19 cellular contexts compared by ENCODE assay signal in the genomic region with DNA sequence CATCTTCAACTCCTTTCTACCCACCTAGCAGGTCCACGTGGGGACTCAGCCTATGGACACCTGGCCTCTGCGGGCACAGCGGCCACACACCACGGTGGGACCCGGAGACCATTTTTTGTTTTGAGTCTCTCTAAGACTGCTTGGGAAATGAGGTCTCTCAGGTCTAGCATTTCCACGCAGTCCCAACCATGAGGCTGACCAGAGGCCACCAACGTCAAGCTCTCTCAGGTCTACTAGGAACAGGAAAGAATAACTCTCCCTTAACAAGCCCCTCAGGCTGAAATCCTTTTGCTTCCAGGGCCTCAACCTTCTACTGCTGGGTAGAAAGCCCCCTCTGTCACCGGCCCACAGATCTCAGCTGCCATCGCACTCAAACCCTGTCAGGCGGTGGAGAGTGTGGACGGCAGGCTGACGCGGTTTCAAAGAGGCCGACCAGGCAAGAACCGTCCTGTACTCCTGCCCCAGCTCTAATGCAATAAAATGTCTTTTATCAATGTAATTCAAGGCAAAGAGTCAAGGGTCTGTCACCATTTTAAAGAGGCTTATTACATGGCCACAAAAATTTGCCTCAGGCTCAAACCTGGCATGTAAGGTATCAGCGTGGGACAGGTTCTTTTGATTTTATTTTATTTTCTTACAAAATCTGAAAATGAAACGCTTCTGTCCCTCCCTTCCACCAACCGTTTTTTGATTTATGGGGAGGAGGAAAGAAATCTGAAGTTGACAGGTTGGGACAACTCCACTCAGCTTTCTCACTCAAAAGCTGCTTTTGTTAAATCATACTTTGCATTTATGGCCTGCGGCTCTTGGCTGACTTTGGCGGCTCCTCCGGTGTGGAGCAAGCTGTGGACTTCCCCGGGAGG.
A peak's percentile ranks its signal among the peaks of the same experiment; 100 is the strongest.
DNase-seq lines count a peak whose midpoint lies in the region; ATAC-seq and TF ChIP-seq lines count a peak whose summit lies in the region.
"Had no signal": no experiment of that assay in that cellular context is flagged by ENCODE, and none has a peak within 500 bp of the region (broad histone marks: within the 10 kb centered on the region; RNA-seq: fewer than 3 reads in every experiment).

No MANE protein-coding gene starts in this region.

- H3K4me3 Mint-ChIP-seq in dendritic cell treated with granulocyte-macrophage colony-stimulating factor and Interleukin-4, amounts not matched to agents 40 ng/mL and 50 ng/mL, for 4 days = no peak overlapping the region
- H3K4me3 Mint-ChIP-seq in nephron progenitor cell = no peak overlapping the region
- no peak overlapping the region for H3K4me3 Mint-ChIP-seq in activated CD4-positive, alpha-beta memory T cell treated with anti-CD3 and anti-CD28 coated beads for 36 hours
- H3K4me3 Mint-ChIP-seq: stimulated activated effector memory CD8-positive, alpha-beta T cell treated with anti-CD3 and anti-CD28 coated beads, Interleukin-12 subunit alpha, Interleukin-12 subunit beta, amount 100 ng/mL, for 72 hours had no signal

- CTCF ChIA-PET in activated CD4-positive, alpha-beta memory T cell treated with anti-CD3 and anti-CD28 coated beads for 36 hours (lab: Charles Lee) = no interaction called here

- peak overlapping the region; percentile 30 for H3K27ac ChIP-seq in left ventricle myocardium inferior (replicated peaks)
- H3K27ac ChIP-seq: brain microvascular endothelial cell, C4-2B, neutrophil had no signal

- no peaks in the 10 kb centered on the region for H3K36me3 ChIP-seq in left ventricle myocardium inferior
- H3K36me3 ChIP-seq: brain microvascular endothelial cell, neutrophil had no signal

- DNase-seq in left ventricle myocardium inferior = no peak
- DNase-seq in left cardiac atrium = no peak
- DNase-seq in nephron progenitor cell = no peak
- DNase-seq in amygdala (lab: John Stamatoyannopoulos, UW) = no peak
- DNase-seq in activated CD4-positive, alpha-beta memory T cell treated with anti-CD3 and anti-CD28 coated beads for 36 hours = no peak
- no peak for DNase-seq in activated CD4-positive, alpha-beta T cell treated with anti-CD3 and anti-CD28 coated beads for 1 hour
- DNase-seq: activated naive CD4-positive, alpha-beta T cell treated with Interleukin-2 at 50 U/mL for 16 hours; brain microvascular endothelial cell; effector CD4-positive, alpha-beta T cell; NCI-H187; NCI-H524; T-helper 1 cell had no signal

- no peaks in the 10 kb centered on the region for H3K9me3 ChIP-seq in left ventricle myocardium inferior (replicated peaks)
- H3K9me3 ChIP-seq: neutrophil had no signal

- peaks cover 34% of the 10 kb centered on the region for H3K36me3 Mint-ChIP-seq in dendritic cell treated with granulocyte-macrophage colony-stimulating factor and Interleukin-4, amounts not matched to agents 40 ng/mL and 50 ng/mL, for 4 days (ENCODE audit: low read depth)
- no peaks in the 10 kb centered on the region for H3K36me3 Mint-ChIP-seq in nephron progenitor cell (ENCODE audit: low read depth)
- H3K36me3 Mint-ChIP-seq in activated CD4-positive, alpha-beta memory T cell treated with anti-CD3 and anti-CD28 coated beads for 36 hours = no peaks in the 10 kb centered on the region
- H3K36me3 Mint-ChIP-seq: stimulated activated effector memory CD8-positive, alpha-beta T cell treated with anti-CD3 and anti-CD28 coated beads, Interleukin-12 subunit alpha, Interleukin-12 subunit beta, amount 100 ng/mL, for 72 hours had no signal

- H3K4me1 Mint-ChIP-seq in dendritic cell treated with granulocyte-macrophage colony-stimulating factor and Interleukin-4, amounts not matched to agents 40 ng/mL and 50 ng/mL, for 4 days (ENCODE audit: low read depth) = peaks cover 76% of the 10 kb centered on the region
- peaks cover 82% of the 10 kb centered on the region for H3K4me1 Mint-ChIP-seq in nephron progenitor cell
- H3K4me1 Mint-ChIP-seq in activated CD4-positive, alpha-beta memory T cell treated with anti-CD3 and anti-CD28 coated beads for 36 hours (ENCODE audit: low read depth) = no peaks in the 10 kb centered on the region
- H3K4me1 Mint-ChIP-seq: stimulated activated effector memory CD8-positive, alpha-beta T cell treated with anti-CD3 and anti-CD28 coated beads, Interleukin-12 subunit alpha, Interleukin-12 subunit beta, amount 100 ng/mL, for 72 hours had no signal

- no peaks in the 10 kb centered on the region for H3K9me3 Mint-ChIP-seq in dendritic cell treated with granulocyte-macrophage colony-stimulating factor and Interleukin-4, amounts not matched to agents 40 ng/mL and 50 ng/mL, for 4 days
- H3K9me3 Mint-ChIP-seq in nephron progenitor cell = no peaks in the 10 kb centered on the region
- no peaks in the 10 kb centered on the region for H3K9me3 Mint-ChIP-seq in activated CD4-positive, alpha-beta memory T cell treated with anti-CD3 and anti-CD28 coated beads for 36 hours
- H3K9me3 Mint-ChIP-seq: stimulated activated effector memory CD8-positive, alpha-beta T cell treated with anti-CD3 and anti-CD28 coated beads, Interleukin-12 subunit alpha, Interleukin-12 subunit beta, amount 100 ng/mL, for 72 hours had no signal

- POLR2A ChIA-PET in activated CD4-positive, alpha-beta memory T cell treated with anti-CD3 and anti-CD28 coated beads for 36 hours (lab: Charles Lee) = no interaction called here

- H3K4me3 ChIP-seq in left ventricle myocardium inferior = no peak overlapping the region
- H3K4me3 ChIP-seq: lung had no signal

- ATAC-seq in left cardiac atrium (no peak), HG02884 (IDR thresholded peaks at IDR 0.05; ENCODE audit: unreplicated experiment) (no peak)
- ATAC-seq: activated CD4-positive, CD25-positive, alpha-beta regulatory T cell treated with anti-CD3 and anti-CD28 coated beads, Interleukin-2, amount 50 U/mL, for 24 hours; stimulated activated effector memory CD8-positive, alpha-beta T cell treated with anti-CD3 and anti-CD28 coated beads, Interleukin-12 subunit alpha, Interleukin-12 subunit beta, amount 100 ng/mL, for 72 hours had no signal

- no peaks in the 10 kb centered on the region for H3K27me3 Mint-ChIP-seq in dendritic cell treated with granulocyte-macrophage colony-stimulating factor and Interleukin-4, amounts not matched to agents 40 ng/mL and 50 ng/mL, for 4 days
- peaks cover 19% of the 10 kb centered on the region for H3K27me3 Mint-ChIP-seq in nephron progenitor cell (ENCODE audit: low read depth, poor library complexity)
- H3K27me3 Mint-ChIP-seq in activated CD4-positive, alpha-beta memory T cell treated with anti-CD3 and anti-CD28 coated beads for 36 hours = peaks cover 14% of the 10 kb centered on the region

- no peaks in the 10 kb centered on the region for H3K27me3 ChIP-seq in left ventricle myocardium inferior (ENCODE audit: low read depth)
- H3K27me3 ChIP-seq: brain microvascular endothelial cell, neutrophil had no signal

- H3K27ac Mint-ChIP-seq in dendritic cell treated with granulocyte-macrophage colony-stimulating factor and Interleukin-4, amounts not matched to agents 40 ng/mL and 50 ng/mL, for 4 days = peak overlapping the region; percentile 10
- peak overlapping the region; percentile 14 for H3K27ac Mint-ChIP-seq in nephron progenitor cell
- H3K27ac Mint-ChIP-seq in activated CD4-positive, alpha-beta memory T cell treated with anti-CD3 and anti-CD28 coated beads for 36 hours = no peak overlapping the region
- H3K27ac Mint-ChIP-seq: stimulated activated effector memory CD8-positive, alpha-beta T cell treated with anti-CD3 and anti-CD28 coated beads, Interleukin-12 subunit alpha, Interleukin-12 subunit beta, amount 100 ng/mL, for 72 hours had no signal

- intact Hi-C loops in left ventricle myocardium inferior (cut with micrococcal nuclease) (no loop called here), left cardiac atrium (cut with DNase I) (no loop called here)
- intact Hi-C loops in dendritic cell treated with granulocyte-macrophage colony-stimulating factor and Interleukin-4, amounts not matched to agents 40 ng/mL and 50 ng/mL, for 4 days (cut with micrococcal nuclease) = loop anchor here (5.0 to 10.0 kb wide), 3 partner anchors 38 to 68 kb away; no protein-coding TSS in a partner anchor
- intact Hi-C loops in activated CD4-positive, alpha-beta memory T cell treated with anti-CD3 and anti-CD28 coated beads for 36 hours (cut with micrococcal nuclease) = no loop called here

- H3K4me1 ChIP-seq in left ventricle myocardium inferior = peaks cover 83% of the 10 kb centered on the region

- TF ChIP-seq CTCF in left ventricle myocardium inferior (IDR thresholded peaks at IDR 0.05; ENCODE audit: borderline replicate concordance) (no peak), nephron progenitor cell (IDR thresholded peaks at IDR 0.05) (no peak)
